Comparison of ENCODE assay signal across 24 cellular contexts in genomic region chr6:17894905-17895304, GRCh38.
"Had no signal": no experiment of that assay in that cellular context is flagged by ENCODE, and none has a peak within 500 bp of the region (broad histone marks: within the 10 kb centered on the region; RNA-seq: fewer than 3 reads in every experiment).

No MANE protein-coding gene starts in this region.

- H3K27ac Mint-ChIP-seq: dendritic cell treated with granulocyte-macrophage colony-stimulating factor and Interleukin-4, amounts not matched to agents 40 ng/mL and 50 ng/mL, for 4 days; naive thymus-derived CD8-positive, alpha-beta T cell; nephron progenitor cell; stimulated activated memory B cell treated with anti-CD40 and anti-IgM and Interleukin-4, amounts not matched to agents 10 μg/mL and 1 μg/mL and 100 μg/mL, for 72 hours had no signal

- ATAC-seq: left lobe of liver; naive thymus-derived CD8-positive, alpha-beta T cell; psoas muscle; right cardiac atrium; stimulated activated memory B cell treated with anti-CD40 and anti-IgM and Interleukin-4, amounts not matched to agents 10 μg/mL and 1 μg/mL and 100 μg/mL, for 72 hours; stimulated activated naive CD8-positive, alpha-beta T cell treated with anti-CD3 and anti-CD28 coated beads, Interleukin-15, Interleukin-2, amounts not matched to agents 100 U/mL and 50 U/mL, for 24 hours had no signal

- H3K36me3 ChIP-seq: colonic mucosa had no signal

- H3K4me1 Mint-ChIP-seq: naive thymus-derived CD8-positive, alpha-beta T cell; nephron progenitor cell; stimulated activated memory B cell treated with anti-CD40 and anti-IgM and Interleukin-4, amounts not matched to agents 10 μg/mL and 1 μg/mL and 100 μg/mL, for 72 hours had no signal

- H3K27me3 ChIP-seq: colonic mucosa, spleen, testis, tibial artery, upper lobe of left lung had no signal

- H3K27ac ChIP-seq: colonic mucosa, psoas muscle, skin epidermis, spleen, testis, tibial artery, upper lobe of left lung had no signal

- H3K4me3 ChIP-seq: colonic mucosa, psoas muscle, skin epidermis, spleen, testis, tibial artery, upper lobe of left lung had no signal

- H3K4me3 Mint-ChIP-seq: dendritic cell treated with granulocyte-macrophage colony-stimulating factor and Interleukin-4, amounts not matched to agents 40 ng/mL and 50 ng/mL, for 4 days; naive thymus-derived CD8-positive, alpha-beta T cell; nephron progenitor cell; stimulated activated memory B cell treated with anti-CD40 and anti-IgM and Interleukin-4, amounts not matched to agents 10 μg/mL and 1 μg/mL and 100 μg/mL, for 72 hours had no signal

- H3K4me1 ChIP-seq: colonic mucosa, testis, upper lobe of left lung had no signal

- H3K27me3 Mint-ChIP-seq: dendritic cell treated with granulocyte-macrophage colony-stimulating factor and Interleukin-4, amounts not matched to agents 40 ng/mL and 50 ng/mL, for 4 days; stimulated activated memory B cell treated with anti-CD40 and anti-IgM and Interleukin-4, amounts not matched to agents 10 μg/mL and 1 μg/mL and 100 μg/mL, for 72 hours had no signal

- DNase-seq: colonic mucosa; effector CD8-positive, alpha-beta T cell; head of caudate nucleus; kidney; mesendoderm; midbrain; naive thymus-derived CD8-positive, alpha-beta T cell; nephron progenitor cell; nucleus accumbens; psoas muscle; right cardiac atrium; spleen; stimulated activated CD4-positive, alpha-beta T cell treated with anti-CD3 and anti-CD28 coated beads, Interleukin-4, amount 100 ng/mL, for 4 hours; stimulated activated naive CD8-positive, alpha-beta T cell treated with anti-CD3 and anti-CD28 coated beads, Interleukin-15, Interleukin-2, amounts not matched to agents 100 U/mL and 50 U/mL, for 24 hours; substantia nigra; testis; tibial artery; upper lobe of left lung had no signal

- FAIRE-seq: frontal cortex, kidney, urothelium cell line had no signal

- H3K9me3 ChIP-seq: colonic mucosa, testis had no signal
